8 cellular contexts compared by ENCODE assay signal in the genomic region with DNA sequence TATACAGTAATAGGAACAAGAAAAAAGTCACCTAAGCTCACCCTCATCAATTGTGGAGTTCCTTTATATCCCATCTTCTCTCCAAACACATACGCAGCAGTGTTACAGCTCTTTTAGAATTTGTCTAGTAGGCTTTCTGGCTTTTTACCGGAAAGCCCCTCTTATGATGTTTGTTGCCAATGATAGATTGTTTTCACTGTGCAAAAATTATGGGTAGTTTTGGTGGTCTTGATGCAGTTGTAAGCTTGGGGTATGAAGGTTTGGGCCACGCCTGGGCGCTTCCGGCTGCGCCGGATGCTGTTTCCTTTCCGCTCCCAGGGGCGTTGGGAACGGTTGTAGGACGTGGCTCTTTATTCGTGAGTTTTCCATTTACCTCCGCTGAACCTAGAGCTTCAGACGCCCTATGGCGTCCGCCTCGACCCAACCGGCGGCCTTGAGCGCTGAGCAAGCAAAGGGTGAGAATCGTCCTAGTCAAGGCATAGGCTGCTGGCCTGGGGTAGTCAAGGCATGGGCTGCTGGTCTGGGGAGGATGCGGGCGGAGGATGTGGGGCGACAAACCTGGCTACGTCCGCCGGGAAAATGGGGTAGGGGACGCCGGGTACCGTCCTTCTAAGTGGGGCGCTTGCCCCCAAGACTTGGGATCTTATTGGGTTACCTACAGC. TPM values are rescaled to one million over a fixed set of nuclear protein-coding genes. Genes with fewer than 3 reads are reported as not detected.
DNase-seq lines count a peak whose midpoint lies in the region; ATAC-seq and TF ChIP-seq lines count a peak whose summit lies in the region.

A gene with protein sequence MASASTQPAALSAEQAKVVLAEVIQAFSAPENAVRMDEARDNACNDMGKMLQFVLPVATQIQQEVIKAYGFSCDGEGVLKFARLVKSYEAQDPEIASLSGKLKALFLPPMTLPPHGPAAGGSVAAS (plus strand): TSS at position 304 of the 662 bp plus-strand sequence. CDS start 100 bp downstream, at position 404.
A gene (plus strand): TSS at position 98 of the 662 bp plus-strand sequence.

- peak within 1 kb of the TSS; percentile 98 for H3K27ac ChIP-seq in HL-60 (replicated peaks)
- H3K27ac ChIP-seq in mesenchymal stem cell (ENCODE audit: low read length, poor library complexity, severe bottlenecking): peak within 1 kb of the TSS; percentile 94

- CTCF ChIA-PET in activated CD8-positive, alpha-beta T cell treated with anti-CD3 and anti-CD28 coated beads, Interleukin-2, amount 10 ng/mL, durations not matched to agents 7 days and 5 days (lab: Charles Lee): interaction anchor here (0.7 to 18.6 kb wide), 30 partner anchors 9 to 245 kb away, joined by 3 to 742 read pairs (median 5); a partner anchor contains a TSS

- peak within 1 kb of the TSS in 1 of 2 experiments; percentile 35 for H3K23ac ChIP-seq in mesenchymal stem cell (ENCODE audit: low read length in 2 of 2)

- peaks cover 12% of the 10 kb centered on the region for H3K79me1 ChIP-seq in mesenchymal stem cell (replicated peaks; ENCODE audit: low read length, poor library complexity, severe bottlenecking)

- H3K18ac ChIP-seq in mesenchymal stem cell (ENCODE audit: low read depth in 1 of 2, low read length in 2 of 2): peak within 1 kb of the TSS; percentile 44 to 68

- peak; percentile 81 for DNase-seq in COLO668 (lab: John Stamatoyannopoulos, UW; ENCODE audit: unreplicated experiment)
- DNase-seq in HL-60 (ENCODE audit: low read depth in 1 of 2, low spot score in 1 of 2): peak; percentile 84 to 88
- DNase-seq in NCI-H82 (lab: John Stamatoyannopoulos, UW): peak; percentile 98
- peak; percentile 89 for DNase-seq in activated CD8-positive, alpha-beta T cell treated with anti-CD3 and anti-CD28 coated beads, Interleukin-2, amount 10 ng/mL, durations not matched to agents 7 days and 5 days
- peak; percentile 61 to 68 (median 62) for DNase-seq in effector memory CD8-positive, alpha-beta T cell
- DNase-seq in mesenchymal stem cell: peak; percentile 96
- peak; percentile 52 to 61 for DNase-seq in stimulated activated CD8-positive, alpha-beta memory T cell treated with anti-CD3 and anti-CD28 coated beads, Interleukin-7, amount 100 ng/mL, for 4 hours (ENCODE audit: low read depth in 2 of 2)

- H3K14ac ChIP-seq in mesenchymal stem cell (ENCODE audit: low read length in 2 of 2): peak within 1 kb of the TSS in 1 of 2 experiments; percentile 35

- ATAC-seq in GM19468 (IDR thresholded peaks at IDR 0.05; ENCODE audit: extremely low read depth, unreplicated experiment): peak; percentile 14
- peak; percentile 76 for ATAC-seq in activated CD8-positive, alpha-beta T cell treated with anti-CD3 and anti-CD28 coated beads, Interleukin-2, amount 10 ng/mL, durations not matched to agents 7 days and 5 days
- peak; percentile 67 for ATAC-seq in effector memory CD8-positive, alpha-beta T cell (replicated peaks)

- peak within 1 kb of the TSS; percentile 5 for H2BK5ac ChIP-seq in mesenchymal stem cell (ENCODE audit: low read depth, low read length, poor library complexity, severe bottlenecking)

- peak within 1 kb of the TSS; percentile 86 for H2AK5ac ChIP-seq in mesenchymal stem cell (ENCODE audit: low read length, severe bottlenecking)

- H3K4me1 ChIP-seq in mesenchymal stem cell (ENCODE audit: control insufficient read depth, insufficient read depth, low read depth, low read length): peaks cover 33% of the 10 kb centered on the region

- peak within 1 kb of the TSS; percentile 88 for H3K4me3 Mint-ChIP-seq in activated CD8-positive, alpha-beta T cell treated with anti-CD3 and anti-CD28 coated beads, Interleukin-2, amount 10 ng/mL, durations not matched to agents 7 days and 5 days
- peak within 1 kb of the TSS; percentile 97 to 98 for H3K4me3 Mint-ChIP-seq in effector memory CD8-positive, alpha-beta T cell

- no peaks in the 10 kb centered on the region for H3K9me3 ChIP-seq in mesenchymal stem cell (ENCODE audit: control insufficient read depth, low read length)

- peak within 1 kb of the TSS; percentile 68 for H4K8ac ChIP-seq in mesenchymal stem cell (ENCODE audit: low read length)

- H3K27me3 Mint-ChIP-seq in activated CD8-positive, alpha-beta T cell treated with anti-CD3 and anti-CD28 coated beads, Interleukin-2, amount 10 ng/mL, durations not matched to agents 7 days and 5 days (ENCODE audit: low read depth): peaks cover 2% of the 10 kb centered on the region
- H3K27me3 Mint-ChIP-seq in effector memory CD8-positive, alpha-beta T cell: no peaks in the 10 kb centered on the region

- peak within 1 kb of the TSS; percentile 40 for H4K91ac ChIP-seq in mesenchymal stem cell (ENCODE audit: low read length)

- peaks cover 72% of the 10 kb centered on the region for H3K4me1 Mint-ChIP-seq in activated CD8-positive, alpha-beta T cell treated with anti-CD3 and anti-CD28 coated beads, Interleukin-2, amount 10 ng/mL, durations not matched to agents 7 days and 5 days (ENCODE audit: low read depth)
- H3K4me1 Mint-ChIP-seq in effector memory CD8-positive, alpha-beta T cell (ENCODE audit: low read depth in 2 of 2): peaks cover 51 to 54% of the 10 kb centered on the region in 2 donors

- H3K4me2 ChIP-seq in mesenchymal stem cell (ENCODE audit: low read length, poor library complexity, severe bottlenecking): peak within 1 kb of the TSS; percentile 85

- peak within 1 kb of the TSS; percentile 54 for H3K4me3 ChIP-seq in HL-60 (replicated peaks; ENCODE audit: insufficient read depth, low read length)
- H3K4me3 ChIP-seq in mesenchymal stem cell (ENCODE audit: insufficient read depth in 1 of 2, low read depth in 1 of 2, low read length in 2 of 2): peak within 1 kb of the TSS; percentile 58 to 82

- H3K36me3 ChIP-seq in mesenchymal stem cell (ENCODE audit: control insufficient read depth in 1 of 2, insufficient read depth in 2 of 2, low read depth in 1 of 2, low read length in 2 of 2): peaks cover 39 to 41% of the 10 kb centered on the region in 2 experiments

- H3K36me3 Mint-ChIP-seq in activated CD8-positive, alpha-beta T cell treated with anti-CD3 and anti-CD28 coated beads, Interleukin-2, amount 10 ng/mL, durations not matched to agents 7 days and 5 days (ENCODE audit: low read depth): peaks cover 17% of the 10 kb centered on the region
- peaks cover 47% of the 10 kb centered on the region for H3K36me3 Mint-ChIP-seq in effector memory CD8-positive, alpha-beta T cell (ENCODE audit: insufficient read depth)

- TF ChIP-seq CTCF in HL-60 (IDR thresholded peaks at IDR 0.05; ENCODE audit: insufficient read depth, low read length): no peak

- peak within 1 kb of the TSS; percentile 97 for H3K27ac Mint-ChIP-seq in activated CD8-positive, alpha-beta T cell treated with anti-CD3 and anti-CD28 coated beads, Interleukin-2, amount 10 ng/mL, durations not matched to agents 7 days and 5 days
- H3K27ac Mint-ChIP-seq in effector memory CD8-positive, alpha-beta T cell: peak within 1 kb of the TSS; percentile 99 to 100

- peak within 1 kb of the TSS; percentile 8 to 14 for H2BK12ac ChIP-seq in mesenchymal stem cell (ENCODE audit: low read length in 2 of 2)

- peak within 1 kb of the TSS; percentile 62 to 88 for H3K4ac ChIP-seq in mesenchymal stem cell (ENCODE audit: low read depth in 1 of 2, low read length in 2 of 2)

- WGBS in mesenchymal stem cell: 1% methylated on average over 29 of the region's 31 CpGs

- H3K9ac ChIP-seq in mesenchymal stem cell (ENCODE audit: low read length): peak within 1 kb of the TSS; percentile 93

- H3K9me3 Mint-ChIP-seq in activated CD8-positive, alpha-beta T cell treated with anti-CD3 and anti-CD28 coated beads, Interleukin-2, amount 10 ng/mL, durations not matched to agents 7 days and 5 days (ENCODE audit: insufficient read depth): no peaks in the 10 kb centered on the region
- no peaks in the 10 kb centered on the region for H3K9me3 Mint-ChIP-seq in effector memory CD8-positive, alpha-beta T cell

- H2AFZ ChIP-seq in mesenchymal stem cell (ENCODE audit: low read depth, low read length): peak within 1 kb of the TSS; percentile 36

- POLR2A ChIA-PET in activated CD8-positive, alpha-beta T cell treated with anti-CD3 and anti-CD28 coated beads, Interleukin-2, amount 10 ng/mL, durations not matched to agents 7 days and 5 days (lab: Charles Lee): interaction anchor here (0.6 to 20.8 kb wide), 64 partner anchors 10 to 1123 kb away, joined by 3 to 1099 read pairs (median 5); a partner anchor contains a TSS

- H3K27me3 ChIP-seq in HL-60 (ENCODE audit: insufficient read depth, poor library complexity, severe bottlenecking): no peaks in the 10 kb centered on the region
- no peaks in the 10 kb centered on the region for H3K27me3 ChIP-seq in mesenchymal stem cell (ENCODE audit: control insufficient read depth in 1 of 2, insufficient read depth in 1 of 2, low read length in 2 of 2)

- no peak within 1 kb of the TSS for H2BK120ac ChIP-seq in mesenchymal stem cell (ENCODE audit: low read depth, low read length)

- H2BK15ac ChIP-seq in mesenchymal stem cell (ENCODE audit: low read depth, poor library complexity, severe bottlenecking): peak within 1 kb of the TSS; percentile 58

RNA-seq across cellular contexts. Expression of the first gene that starts in this region (rescaled TPM):
- total RNA-seq in activated CD8-positive, alpha-beta T cell treated with anti-CD3 and anti-CD28 coated beads, Interleukin-2, amount 10 ng/mL, durations not matched to agents 7 days and 5 days: 100 to 1,000 TPM; 184 to 185 TPM
- 186 TPM for polyA plus RNA-seq in mesenchymal stem cell (2013, experiment 1 of 2)
- 188 TPM for polyA plus RNA-seq in mesenchymal stem cell (2013, experiment 2 of 2)

RNA-seq across cellular contexts. Expression of the second gene that starts in this region (rescaled TPM):
- total RNA-seq in activated CD8-positive, alpha-beta T cell treated with anti-CD3 and anti-CD28 coated beads, Interleukin-2, amount 10 ng/mL, durations not matched to agents 7 days and 5 days: not detected
- not detected for polyA plus RNA-seq in mesenchymal stem cell (2013, experiment 1 of 2)
- not detected for polyA plus RNA-seq in mesenchymal stem cell (2013, experiment 2 of 2)

Comparison
In these comparisons a context has a peak if more than half of its experiments do, and no peak if none do; other contexts are left out.
1. Peak in every context shown above with its lines: DNase-seq, ATAC-seq, H3K4me3 ChIP-seq and H3K27ac ChIP-seq.
2. ATAC-seq: peak in every context shown above with its lines; median percentile 76 in activated CD8-positive, alpha-beta T cell treated with anti-CD3 and anti-CD28 coated beads, Interleukin-2, amount 10 ng/mL, durations not matched to agents 7 days and 5 days; 67 in effector memory CD8-positive, alpha-beta T cell; 14 in GM19468.